In the genomic region with DNA sequence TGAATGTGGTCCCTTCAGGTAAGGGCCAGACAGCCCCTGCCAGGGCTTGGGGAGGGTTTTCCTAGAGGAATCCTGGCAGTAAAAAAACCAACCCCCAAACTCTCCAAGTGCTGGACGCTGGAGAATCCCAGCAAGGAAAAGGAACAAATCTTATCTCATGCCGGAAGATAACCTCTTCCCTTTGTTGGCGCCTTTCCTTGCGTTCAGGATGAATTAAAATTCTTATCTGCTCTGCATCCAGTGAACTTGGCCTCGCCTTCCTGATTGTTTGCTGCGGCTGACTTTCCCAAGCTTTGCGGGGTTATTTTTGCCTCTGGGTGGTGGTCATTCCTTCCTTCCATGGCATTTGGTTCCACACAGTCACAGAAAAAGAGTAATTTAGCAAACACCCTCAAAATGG, we compare ENCODE assay signal across 8 cellular contexts.
DNase-seq lines count a peak whose midpoint lies in the region; ATAC-seq and TF ChIP-seq lines count a peak whose summit lies in the region.

No MANE protein-coding gene starts in this region.

- no peaks in the 10 kb centered on the region for H3F3A ChIP-seq in neural cell (ENCODE audit: insufficient read depth, low read length, poor library complexity, severe bottlenecking)

- H3K27me3 ChIP-seq in CD4-positive, CD25-positive, alpha-beta regulatory T cell (ENCODE audit: control insufficient read depth, insufficient read depth, low read length) = no peaks in the 10 kb centered on the region
- H3K27me3 ChIP-seq in neural cell (ENCODE audit: insufficient read depth, low read depth, low read length) = no peaks in the 10 kb centered on the region

- peak overlapping the region; percentile 75 for H2AFZ ChIP-seq in neural cell (ENCODE audit: low read depth, low read length)

- no peak overlapping the region for H3K27ac ChIP-seq in CD4-positive, CD25-positive, alpha-beta regulatory T cell (ENCODE audit: insufficient read depth, low read length, poor library complexity, severe bottlenecking)
- H3K27ac ChIP-seq in neural cell (ENCODE audit: low read length) = peak overlapping the region; percentile 67

- H3K4me1 ChIP-seq in CD4-positive, CD25-positive, alpha-beta regulatory T cell (ENCODE audit: control insufficient read depth, insufficient read depth, low read length, poor library complexity, severe bottlenecking) = peaks cover 10% of the 10 kb centered on the region

- peaks cover 0 to 9% (median 4%) of the 10 kb centered on the region in 4 donors for H3K4me1 Mint-ChIP-seq in CD4-positive, CD25-positive, alpha-beta regulatory T cell

- no peak for TF ChIP-seq RAD21 in neural cell (conservative IDR thresholded peaks at IDR 0.05)

- peaks cover 18% of the 10 kb centered on the region for H3K79me2 ChIP-seq in neural cell (replicated peaks; ENCODE audit: insufficient read depth, low read length)

- H3K36me3 ChIP-seq in CD4-positive, CD25-positive, alpha-beta regulatory T cell (ENCODE audit: control insufficient read depth, insufficient read depth, low read length) = no peaks in the 10 kb centered on the region
- H3K36me3 ChIP-seq in neural cell (ENCODE audit: insufficient read depth, low read length) = no peaks in the 10 kb centered on the region

- peak overlapping the region; percentile 84 for H3K9ac ChIP-seq in neural cell (ENCODE audit: low read length)

- no peaks in the 10 kb centered on the region for H3K9me3 Mint-ChIP-seq in CD4-positive, CD25-positive, alpha-beta regulatory T cell

- TF ChIP-seq CTCF in neural cell (IDR thresholded peaks at IDR 0.05; ENCODE audit: poor library complexity, severe bottlenecking) = no peak

- H3K4me3 ChIP-seq in CD4-positive, CD25-positive, alpha-beta regulatory T cell (ENCODE audit: low read depth, low read length) = no peak overlapping the region
- H3K4me3 ChIP-seq in neural cell (ENCODE audit: low read length) = peak overlapping the region; percentile 77

- no peaks in the 10 kb centered on the region for H3K9me3 ChIP-seq in CD4-positive, CD25-positive, alpha-beta regulatory T cell (ENCODE audit: control insufficient read depth in 2 of 2, low read length in 2 of 2)
- H3K9me3 ChIP-seq in neural cell (ENCODE audit: low read length) = no peaks in the 10 kb centered on the region

- H3K4me3 Mint-ChIP-seq in CD4-positive, CD25-positive, alpha-beta regulatory T cell = peak overlapping the region; percentile 72 to 85 (median 77)

- TF ChIP-seq EP300 in neural cell (conservative IDR thresholded peaks at IDR 0.05; ENCODE audit: poor library complexity, severe bottlenecking) = no peak

- ATAC-seq in CD4-positive, CD25-positive, alpha-beta regulatory T cell (ENCODE audit: low read depth in 2 of 2) = no peak
- ATAC-seq in SK-N-SH treated with all-trans-retinoic acid at 6 μM for 48 hours (no peak), GM21825 (IDR thresholded peaks at IDR 0.05; ENCODE audit: unreplicated experiment) (no peak), GM19467 (IDR thresholded peaks at IDR 0.05; ENCODE audit: unreplicated experiment) (no peak)

- no peaks in the 10 kb centered on the region for H4K20me1 ChIP-seq in neural cell (ENCODE audit: insufficient read depth)

- no peak overlapping the region for H3K27ac Mint-ChIP-seq in CD4-positive, CD25-positive, alpha-beta regulatory T cell

- peak overlapping the region; percentile 93 for H3K4me2 ChIP-seq in neural cell (ENCODE audit: low read length)

- H3K27me3 Mint-ChIP-seq in CD4-positive, CD25-positive, alpha-beta regulatory T cell = peaks cover 24% of the 10 kb centered on the region

- no peaks in the 10 kb centered on the region for H3K36me3 Mint-ChIP-seq in CD4-positive, CD25-positive, alpha-beta regulatory T cell

- no peak for DNase-seq in CD4-positive, CD25-positive, alpha-beta regulatory T cell
- DNase-seq in fibroblast of peridontal ligament (ENCODE audit: extremely low read depth) = peak; percentile 19
- DNase-seq in H4 (ENCODE audit: low spot score) = no peak
- no peak for DNase-seq in effector CD8-positive, alpha-beta T cell (lab: John Stamatoyannopoulos, UW)

- no peaks in the 10 kb centered on the region for H3K9me2 ChIP-seq in neural cell (ENCODE audit: insufficient read depth, low read length)

TF ChIP-seq in SK-N-SH treated with all-trans-retinoic acid at 6 μM for 48 hours, 23 proteins besides CTCF, POLR2A, EP300 and RAD21:
- TF ChIP-seq ISL1 (CRISPR knock-in tag; IDR thresholded peaks at IDR 0.05) (peak; percentile 59), ZFP3 (CRISPR knock-in tag; IDR thresholded peaks at IDR 0.05) (peak; percentile 47; the same call in 1 of the 2 replicates)
- TF ChIP-seq, protein P1, sequence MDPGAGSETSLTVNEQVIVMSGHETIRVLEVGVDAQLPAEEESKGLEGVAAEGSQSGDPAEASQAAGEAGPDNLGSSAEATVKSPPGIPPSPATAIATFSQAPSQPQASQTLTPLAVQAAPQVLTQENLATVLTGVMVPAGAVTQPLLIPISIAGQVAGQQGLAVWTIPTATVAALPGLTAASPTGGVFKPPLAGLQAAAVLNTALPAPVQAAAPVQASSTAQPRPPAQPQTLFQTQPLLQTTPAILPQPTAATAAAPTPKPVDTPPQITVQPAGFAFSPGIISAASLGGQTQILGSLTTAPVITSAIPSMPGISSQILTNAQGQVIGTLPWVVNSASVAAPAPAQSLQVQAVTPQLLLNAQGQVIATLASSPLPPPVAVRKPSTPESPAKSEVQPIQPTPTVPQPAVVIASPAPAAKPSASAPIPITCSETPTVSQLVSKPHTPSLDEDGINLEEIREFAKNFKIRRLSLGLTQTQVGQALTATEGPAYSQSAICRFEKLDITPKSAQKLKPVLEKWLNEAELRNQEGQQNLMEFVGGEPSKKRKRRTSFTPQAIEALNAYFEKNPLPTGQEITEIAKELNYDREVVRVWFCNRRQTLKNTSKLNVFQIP (CRISPR knock-in tag; IDR thresholded peaks at IDR 0.05; ENCODE audit: borderline replicate concordance, low read depth) = no peak

TF ChIP-seq in neural cell, 6 proteins besides CTCF, POLR2A, EP300 and RAD21:
- TF ChIP-seq SMC3 (conservative IDR thresholded peaks at IDR 0.05; ENCODE audit: poor library complexity) (no peak), REST (IDR thresholded peaks at IDR 0.05; ENCODE audit: borderline replicate concordance) (peak; percentile 15)
TF ChIP-seq in neural cell: peak in this region for 1.
